ENCODE assay signal across 24 cellular contexts in the genomic region with DNA sequence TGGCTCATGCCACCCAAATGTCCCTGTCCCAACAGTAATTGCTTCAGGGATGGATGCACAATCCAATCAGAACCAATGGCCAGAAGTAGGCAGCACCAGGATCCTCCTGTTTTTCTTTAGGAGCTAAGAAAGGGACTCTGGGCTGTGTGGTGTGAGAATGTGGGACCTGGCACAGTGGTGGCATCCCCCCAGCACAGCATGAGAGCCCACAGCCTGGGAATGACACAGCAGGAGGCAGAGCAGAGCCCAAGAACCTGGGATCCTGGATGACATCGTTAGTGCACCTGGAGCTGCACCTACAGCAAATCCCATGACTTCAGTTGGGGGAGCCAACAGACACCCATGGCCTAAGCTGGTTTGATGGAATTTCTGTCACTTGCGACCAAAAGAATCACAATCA.
"Had no signal": no experiment of that assay in that cellular context is flagged by ENCODE, and none has a peak within 500 bp of the region (broad histone marks: within the 10 kb centered on the region; RNA-seq: fewer than 3 reads in every experiment).

No MANE protein-coding gene starts in this region.

- H3K4me3 ChIP-seq: colonic mucosa, dorsolateral prefrontal cortex, esophagus squamous epithelium, gastrocnemius medialis, heart right ventricle, left lung, lower lobe of right lung, mucosa of descending colon had no signal

- H3K9me3 Mint-ChIP-seq: immature natural killer cell had no signal

- H3K9me3 ChIP-seq: colonic mucosa, esophagus squamous epithelium, gastrocnemius medialis, left lung, lower lobe of right lung, mucosa of descending colon had no signal

- H3K27ac ChIP-seq: colonic mucosa, epithelial cell of prostate, esophagus squamous epithelium, gastrocnemius medialis, heart right ventricle, left lung, lower lobe of right lung had no signal

- H3K4me1 Mint-ChIP-seq: mesothelial cell of epicardium had no signal

- H3K36me3 Mint-ChIP-seq: mesothelial cell of epicardium had no signal

- H3K36me3 ChIP-seq: colonic mucosa, esophagus squamous epithelium, gastrocnemius medialis, heart right ventricle, left lung, lower lobe of right lung had no signal

- H3K27ac Mint-ChIP-seq: immature natural killer cell, mesothelial cell of epicardium had no signal

- H3K4me3 Mint-ChIP-seq: immature natural killer cell, mesothelial cell of epicardium had no signal

- ATAC-seq: esophagus mucosa, gastrocnemius medialis, heart right ventricle, left cardiac atrium, left lung, left ventricle myocardium superior, lower lobe of right lung, mucosa of descending colon had no signal

- H3K4me1 ChIP-seq: colonic mucosa, esophagus squamous epithelium, gastrocnemius medialis, heart right ventricle, left lung, lower lobe of right lung had no signal

- H3K27me3 ChIP-seq: colonic mucosa, dorsolateral prefrontal cortex, left lung had no signal

- DNase-seq: cerebellar nuclear complex; colonic mucosa; dermis blood vessel endothelial cell; dorsolateral prefrontal cortex; effector CD4-positive, alpha-beta T cell; effector memory CD4-positive, alpha-beta T cell; erythroblast; esophagus squamous epithelium; foreskin fibroblast; foreskin melanocyte; gastrocnemius medialis; glutamatergic neuron; heart right ventricle; hippocampal formation; immature natural killer cell; left cardiac atrium; left lung; left ventricle myocardium superior; lower lobe of right lung; mesenchymal stem cell; mucosa of descending colon had no signal
